Comparison of ENCODE assay signal across 1 cellular context in the genomic region with DNA sequence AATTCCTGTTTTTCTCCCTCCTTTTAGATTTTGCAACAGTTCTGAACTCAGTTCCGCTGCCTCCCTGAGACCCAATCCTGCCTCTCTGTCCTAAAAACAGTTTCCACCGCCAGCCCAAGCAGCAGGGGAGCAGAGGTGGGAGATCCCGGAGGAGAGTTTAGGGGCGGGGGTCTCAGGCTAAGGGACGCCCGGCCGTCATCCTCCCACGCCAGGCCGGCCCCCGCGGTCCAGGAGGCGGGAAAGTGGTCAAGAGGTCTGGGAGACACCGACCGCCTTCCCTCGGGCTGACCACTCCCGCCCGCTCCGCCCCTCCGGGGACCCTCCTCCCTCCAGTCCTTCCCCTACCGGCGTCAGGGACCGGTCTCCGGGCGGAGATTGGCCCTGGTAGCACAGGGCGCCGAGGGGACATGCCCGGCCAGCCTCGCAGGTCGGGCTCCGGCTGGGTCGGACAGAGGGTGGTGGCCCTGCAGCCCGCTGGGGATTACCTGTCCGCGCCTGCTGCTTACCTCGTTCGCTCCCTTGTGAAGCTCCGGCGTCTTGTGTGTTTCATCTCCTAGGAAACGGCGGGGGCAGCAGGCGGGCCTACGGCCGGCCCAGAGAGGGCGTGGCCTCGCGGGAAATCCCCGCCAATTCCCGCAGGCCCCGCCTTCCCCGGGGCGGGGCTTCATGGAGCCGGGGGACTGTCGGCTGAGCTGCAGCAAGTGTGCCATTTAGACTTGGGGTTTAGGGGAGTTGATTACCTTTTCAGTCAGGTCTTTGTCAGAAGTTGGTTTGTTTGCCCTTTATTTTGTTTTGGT.
A peak's percentile ranks its signal among the peaks of the same experiment; 100 is the strongest.
TF ChIP-seq lines count a peak whose summit lies in the region.

A gene with protein sequence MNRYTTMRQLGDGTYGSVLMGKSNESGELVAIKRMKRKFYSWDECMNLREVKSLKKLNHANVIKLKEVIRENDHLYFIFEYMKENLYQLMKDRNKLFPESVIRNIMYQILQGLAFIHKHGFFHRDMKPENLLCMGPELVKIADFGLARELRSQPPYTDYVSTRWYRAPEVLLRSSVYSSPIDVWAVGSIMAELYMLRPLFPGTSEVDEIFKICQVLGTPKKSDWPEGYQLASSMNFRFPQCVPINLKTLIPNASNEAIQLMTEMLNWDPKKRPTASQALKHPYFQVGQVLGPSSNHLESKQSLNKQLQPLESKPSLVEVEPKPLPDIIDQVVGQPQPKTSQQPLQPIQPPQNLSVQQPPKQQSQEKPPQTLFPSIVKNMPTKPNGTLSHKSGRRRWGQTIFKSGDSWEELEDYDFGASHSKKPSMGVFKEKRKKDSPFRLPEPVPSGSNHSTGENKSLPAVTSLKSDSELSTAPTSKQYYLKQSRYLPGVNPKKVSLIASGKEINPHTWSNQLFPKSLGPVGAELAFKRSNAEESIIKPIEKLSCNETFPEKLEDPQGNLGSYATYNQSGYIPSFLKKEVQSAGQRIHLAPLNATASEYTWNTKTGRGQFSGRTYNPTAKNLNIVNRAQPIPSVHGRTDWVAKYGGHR (minus strand): TSS at position 543 of the 797 bp plus-strand sequence. CDS start 7,891 bp downstream, outside the sequence.

TF ChIP-seq in K562, 482 proteins besides CTCF, POLR2A, EP300 and RAD21 (continued from another document and continues in another):
- TF ChIP-seq AFF1 (IDR thresholded peaks at IDR 0.05; ENCODE audit: low read depth in 1 of 2, partially characterized antibody in 2 of 2) (no peak), MTF1 (CRISPR knock-in tag; IDR thresholded peaks at IDR 0.05; ENCODE audit: borderline replicate concordance) (no peak), RCOR1 (IDR thresholded peaks at IDR 0.05; ENCODE audit: borderline replicate concordance in 1 of 2, low read depth in 2 of 2, low read length in 2 of 2) (peak in 1 of 2 experiments; percentile 33; a peak in 1 of 4 replicates), MYNN (IDR thresholded peaks at IDR 0.05) (no peak), MYNN (CRISPR knock-in tag; IDR thresholded peaks at IDR 0.05) (no peak), DPF2 (IDR thresholded peaks at IDR 0.05) (peak; percentile 48; the same call in 1 of the 2 replicates), POLR2AphosphoS5 (IDR thresholded peaks at IDR 0.05; ENCODE audit: control insufficient read depth, insufficient read depth, low read depth, low read length) (peak; percentile 69; the same call in 1 of the 2 replicates), NBN (IDR thresholded peaks at IDR 0.05; ENCODE audit: low read depth) (no peak), NFRKB (IDR thresholded peaks at IDR 0.05; ENCODE audit: low read depth) (no peak), ZNF232 (CRISPR knock-in tag; IDR thresholded peaks at IDR 0.05) (no peak), CBX1 (IDR thresholded peaks at IDR 0.05; ENCODE audit: low read depth) (no peak), ZKSCAN8 (CRISPR knock-in tag; IDR thresholded peaks at IDR 0.05) (no peak), THRAP3 (IDR thresholded peaks at IDR 0.05; ENCODE audit: borderline replicate concordance) (no peak), POLR2H (tag; IDR thresholded peaks at IDR 0.05; ENCODE audit: low read depth) (peak; percentile 76; the same call in 1 of the 2 replicates), HINFP (tag; conservative IDR thresholded peaks at IDR 0.05; ENCODE audit: low read depth) (no peak), REST (CRISPR knock-in tag; IDR thresholded peaks at IDR 0.05; ENCODE audit: low read depth) (no peak), ZFP36 (IDR thresholded peaks at IDR 0.05; ENCODE audit: low read depth, low read length, partially characterized antibody) (no peak), CGGBP1 (CRISPR knock-in tag; IDR thresholded peaks at IDR 0.05) (no peak), RBM22 (IDR thresholded peaks at IDR 0.05; ENCODE audit: low read depth, low read length, poor library complexity, severe bottlenecking) (no peak)
- TF ChIP-seq, protein P1, sequence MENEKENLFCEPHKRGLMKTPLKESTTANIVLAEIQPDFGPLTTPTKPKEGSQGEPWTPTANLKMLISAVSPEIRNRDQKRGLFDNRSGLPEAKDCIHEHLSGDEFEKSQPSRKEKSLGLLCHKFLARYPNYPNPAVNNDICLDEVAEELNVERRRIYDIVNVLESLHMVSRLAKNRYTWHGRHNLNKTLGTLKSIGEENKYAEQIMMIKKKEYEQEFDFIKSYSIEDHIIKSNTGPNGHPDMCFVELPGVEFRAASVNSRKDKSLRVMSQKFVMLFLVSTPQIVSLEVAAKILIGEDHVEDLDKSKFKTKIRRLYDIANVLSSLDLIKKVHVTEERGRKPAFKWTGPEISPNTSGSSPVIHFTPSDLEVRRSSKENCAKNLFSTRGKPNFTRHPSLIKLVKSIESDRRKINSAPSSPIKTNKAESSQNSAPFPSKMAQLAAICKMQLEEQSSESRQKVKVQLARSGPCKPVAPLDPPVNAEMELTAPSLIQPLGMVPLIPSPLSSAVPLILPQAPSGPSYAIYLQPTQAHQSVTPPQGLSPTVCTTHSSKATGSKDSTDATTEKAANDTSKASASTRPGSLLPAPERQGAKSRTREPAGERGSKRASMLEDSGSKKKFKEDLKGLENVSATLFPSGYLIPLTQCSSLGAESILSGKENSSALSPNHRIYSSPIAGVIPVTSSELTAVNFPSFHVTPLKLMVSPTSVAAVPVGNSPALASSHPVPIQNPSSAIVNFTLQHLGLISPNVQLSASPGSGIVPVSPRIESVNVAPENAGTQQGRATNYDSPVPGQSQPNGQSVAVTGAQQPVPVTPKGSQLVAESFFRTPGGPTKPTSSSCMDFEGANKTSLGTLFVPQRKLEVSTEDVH (IDR thresholded peaks at IDR 0.05; ENCODE audit: low read depth, partially characterized antibody), result peak; percentile 88
- TF ChIP-seq, protein P2, sequence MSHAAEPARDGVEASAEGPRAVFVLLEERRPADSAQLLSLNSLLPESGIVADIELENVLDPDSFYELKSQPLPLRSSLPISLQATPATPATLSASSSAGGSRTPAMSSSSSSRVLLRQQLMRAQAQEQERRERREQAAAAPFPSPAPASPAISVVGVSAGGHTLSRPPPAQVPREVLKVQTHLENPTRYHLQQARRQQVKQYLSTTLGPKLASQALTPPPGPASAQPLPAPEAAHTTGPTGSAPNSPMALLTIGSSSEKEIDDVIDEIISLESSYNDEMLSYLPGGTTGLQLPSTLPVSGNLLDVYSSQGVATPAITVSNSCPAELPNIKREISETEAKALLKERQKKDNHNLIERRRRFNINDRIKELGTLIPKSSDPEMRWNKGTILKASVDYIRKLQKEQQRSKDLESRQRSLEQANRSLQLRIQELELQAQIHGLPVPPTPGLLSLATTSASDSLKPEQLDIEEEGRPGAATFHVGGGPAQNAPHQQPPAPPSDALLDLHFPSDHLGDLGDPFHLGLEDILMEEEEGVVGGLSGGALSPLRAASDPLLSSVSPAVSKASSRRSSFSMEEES (CRISPR knock-in tag; IDR thresholded peaks at IDR 0.05), result no peak
- TF ChIP-seq, protein P3, sequence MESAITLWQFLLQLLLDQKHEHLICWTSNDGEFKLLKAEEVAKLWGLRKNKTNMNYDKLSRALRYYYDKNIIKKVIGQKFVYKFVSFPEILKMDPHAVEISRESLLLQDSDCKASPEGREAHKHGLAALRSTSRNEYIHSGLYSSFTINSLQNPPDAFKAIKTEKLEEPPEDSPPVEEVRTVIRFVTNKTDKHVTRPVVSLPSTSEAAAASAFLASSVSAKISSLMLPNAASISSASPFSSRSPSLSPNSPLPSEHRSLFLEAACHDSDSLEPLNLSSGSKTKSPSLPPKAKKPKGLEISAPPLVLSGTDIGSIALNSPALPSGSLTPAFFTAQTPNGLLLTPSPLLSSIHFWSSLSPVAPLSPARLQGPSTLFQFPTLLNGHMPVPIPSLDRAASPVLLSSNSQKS (CRISPR knock-in tag; IDR thresholded peaks at IDR 0.05), result no peak
- TF ChIP-seq, protein P4, sequence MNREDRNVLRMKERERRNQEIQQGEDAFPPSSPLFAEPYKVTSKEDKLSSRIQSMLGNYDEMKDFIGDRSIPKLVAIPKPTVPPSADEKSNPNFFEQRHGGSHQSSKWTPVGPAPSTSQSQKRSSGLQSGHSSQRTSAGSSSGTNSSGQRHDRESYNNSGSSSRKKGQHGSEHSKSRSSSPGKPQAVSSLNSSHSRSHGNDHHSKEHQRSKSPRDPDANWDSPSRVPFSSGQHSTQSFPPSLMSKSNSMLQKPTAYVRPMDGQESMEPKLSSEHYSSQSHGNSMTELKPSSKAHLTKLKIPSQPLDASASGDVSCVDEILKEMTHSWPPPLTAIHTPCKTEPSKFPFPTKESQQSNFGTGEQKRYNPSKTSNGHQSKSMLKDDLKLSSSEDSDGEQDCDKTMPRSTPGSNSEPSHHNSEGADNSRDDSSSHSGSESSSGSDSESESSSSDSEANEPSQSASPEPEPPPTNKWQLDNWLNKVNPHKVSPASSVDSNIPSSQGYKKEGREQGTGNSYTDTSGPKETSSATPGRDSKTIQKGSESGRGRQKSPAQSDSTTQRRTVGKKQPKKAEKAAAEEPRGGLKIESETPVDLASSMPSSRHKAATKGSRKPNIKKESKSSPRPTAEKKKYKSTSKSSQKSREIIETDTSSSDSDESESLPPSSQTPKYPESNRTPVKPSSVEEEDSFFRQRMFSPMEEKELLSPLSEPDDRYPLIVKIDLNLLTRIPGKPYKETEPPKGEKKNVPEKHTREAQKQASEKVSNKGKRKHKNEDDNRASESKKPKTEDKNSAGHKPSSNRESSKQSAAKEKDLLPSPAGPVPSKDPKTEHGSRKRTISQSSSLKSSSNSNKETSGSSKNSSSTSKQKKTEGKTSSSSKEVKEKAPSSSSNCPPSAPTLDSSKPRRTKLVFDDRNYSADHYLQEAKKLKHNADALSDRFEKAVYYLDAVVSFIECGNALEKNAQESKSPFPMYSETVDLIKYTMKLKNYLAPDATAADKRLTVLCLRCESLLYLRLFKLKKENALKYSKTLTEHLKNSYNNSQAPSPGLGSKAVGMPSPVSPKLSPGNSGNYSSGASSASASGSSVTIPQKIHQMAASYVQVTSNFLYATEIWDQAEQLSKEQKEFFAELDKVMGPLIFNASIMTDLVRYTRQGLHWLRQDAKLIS (CRISPR knock-in tag; IDR thresholded peaks at IDR 0.05), result peak; percentile 63
- TF ChIP-seq, protein P5, sequence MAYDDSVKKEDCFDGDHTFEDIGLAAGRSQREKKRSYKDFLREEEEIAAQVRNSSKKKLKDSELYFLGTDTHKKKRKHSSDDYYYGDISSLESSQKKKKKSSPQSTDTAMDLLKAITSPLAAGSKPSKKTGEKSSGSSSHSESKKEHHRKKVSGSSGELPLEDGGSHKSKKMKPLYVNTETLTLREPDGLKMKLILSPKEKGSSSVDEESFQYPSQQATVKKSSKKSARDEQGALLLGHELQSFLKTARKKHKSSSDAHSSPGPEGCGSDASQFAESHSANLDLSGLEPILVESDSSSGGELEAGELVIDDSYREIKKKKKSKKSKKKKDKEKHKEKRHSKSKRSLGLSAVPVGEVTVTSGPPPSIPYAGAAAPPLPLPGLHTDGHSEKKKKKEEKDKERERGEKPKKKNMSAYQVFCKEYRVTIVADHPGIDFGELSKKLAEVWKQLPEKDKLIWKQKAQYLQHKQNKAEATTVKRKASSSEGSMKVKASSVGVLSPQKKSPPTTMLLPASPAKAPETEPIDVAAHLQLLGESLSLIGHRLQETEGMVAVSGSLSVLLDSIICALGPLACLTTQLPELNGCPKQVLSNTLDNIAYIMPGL (CRISPR knock-in tag; IDR thresholded peaks at IDR 0.05), result no peak
